10 cellular contexts compared by ENCODE assay signal in genomic region chr1:202018476-202019234, GRCh38. TPM values are rescaled to one million over a fixed set of nuclear protein-coding genes. Genes with fewer than 3 reads are reported as not detected.
A peak's percentile ranks its signal among the peaks of the same experiment; 100 is the strongest.
DNase-seq lines count a peak whose midpoint lies in the region; ATAC-seq and TF ChIP-seq lines count a peak whose summit lies in the region.
"Had no signal": no experiment of that assay in that cellular context is flagged by ENCODE, and none has a peak within 500 bp of the region (broad histone marks: within the 10 kb centered on the region; RNA-seq: fewer than 3 reads in every experiment).

No MANE protein-coding gene starts in this region.

- H2AFZ ChIP-seq in mammary epithelial cell (ENCODE audit: low read depth, low read length), result peak overlapping the region; percentile 17

- H3K4me2 ChIP-seq in mammary epithelial cell (ENCODE audit: insufficient read depth, low read depth, low read length), result peak overlapping the region; percentile 7

- in situ Hi-C loops in mammary epithelial cell (cut with MboI; ENCODE audit: low sequenced_read_pairs in 2 of 2), result no loop called here

- no peaks in the 10 kb centered on the region for H3K79me2 ChIP-seq in mammary epithelial cell (ENCODE audit: insufficient read depth, low read length)

- H3K27me3 ChIP-seq in mammary epithelial cell (ENCODE audit: insufficient read depth, low read length) (no peaks in the 10 kb centered on the region), muscle layer of duodenum (ENCODE audit: low read depth, low read length) (no peaks in the 10 kb centered on the region)
- H3K27me3 ChIP-seq: uterus had no signal

- H4K20me1 ChIP-seq in mammary epithelial cell (ENCODE audit: insufficient read depth, low read length), result no peaks in the 10 kb centered on the region

- intact Hi-C loops in mammary epithelial cell (cut with micrococcal nuclease), result no loop called here

- H3K36me3 ChIP-seq in mammary epithelial cell (ENCODE audit: insufficient read depth, low read length), result no peaks in the 10 kb centered on the region
- peaks cover 0 to 13% of the 10 kb centered on the region in 2 donors for H3K36me3 ChIP-seq in muscle layer of duodenum (ENCODE audit: control insufficient read depth in 1 of 2, insufficient read depth in 2 of 2, low read length in 2 of 2)
- H3K36me3 ChIP-seq: uterus had no signal

- peak; percentile 97 for DNase-seq in DMS153 (lab: John Stamatoyannopoulos, UW)
- peak; percentile 82 for DNase-seq in NCI-H2171 (lab: John Stamatoyannopoulos, UW)
- DNase-seq in mammary epithelial cell, result peak; percentile 84
- no peak for DNase-seq in inferior parietal cortex (ENCODE audit: extremely low spot score)
- DNase-seq in iPS-NIHi7 (ENCODE audit: extremely low spot score), result no peak
- DNase-seq: activated T-cell treated with anti-CD3 and anti-CD28 coated beads, Interleukin-2, amount 50 U/mL, for 48 hours; uterus had no signal

- dilution Hi-C loops in mammary epithelial cell (cut with HindIII; ENCODE audit: low sequenced_read_pairs), result loop anchor here (5.0 kb wide), 1 partner anchor 39 kb away; no protein-coding TSS in a partner anchor

- H3K27ac ChIP-seq in mammary epithelial cell (ENCODE audit: insufficient read depth, low read depth, low read length) (peak overlapping the region; percentile 22), muscle layer of duodenum (ENCODE audit: low read length) (peak overlapping the region; percentile 68)
- H3K27ac ChIP-seq: uterus had no signal

- peak overlapping the region; percentile 28 for H3K9ac ChIP-seq in mammary epithelial cell (ENCODE audit: insufficient read depth, low read length)

- ATAC-seq in HG03354 (IDR thresholded peaks at IDR 0.05; ENCODE audit: poor library complexity, severe bottlenecking, unreplicated experiment) (no peak), HG02981 (IDR thresholded peaks at IDR 0.05; ENCODE audit: unreplicated experiment) (no peak)

- CTCF ChIA-PET in mammary epithelial cell (lab: Charles Lee; ENCODE audit: low non-redundant PET), result no interaction called here

- H3K4me3 ChIP-seq in mammary epithelial cell (replicated peaks in 1 of 3; ENCODE audit: insufficient read depth in 1 of 3, low read depth in 2 of 3, low read length in 3 of 3), result no peak overlapping the region
- H3K4me3 ChIP-seq in muscle layer of duodenum (ENCODE audit: low read depth in 1 of 2, low read length in 2 of 2), result no peak overlapping the region
- H3K4me3 ChIP-seq: uterus had no signal

- WGBS in mammary epithelial cell (ENCODE audit: low coverage, missing lambda C conversion rate), result 53% methylated on average over 17 of the region's 18 CpGs

- no TSS peak for BruUV-seq in mammary epithelial cell (replicated peaks; lab: Mats Ljungman, UMichigan)

- no peak for TF ChIP-seq CTCF in mammary epithelial cell (conservative IDR thresholded peaks at IDR 0.05 in 1 of 2, IDR thresholded peaks at IDR 0.05 in 1 of 2; ENCODE audit: extremely low read depth in 1 of 2, insufficient read depth in 1 of 2, low read depth in 1 of 2, low read length in 2 of 2)

- H3K4me1 ChIP-seq in mammary epithelial cell (ENCODE audit: insufficient read depth, low read length) (peaks cover 44% of the 10 kb centered on the region), muscle layer of duodenum (ENCODE audit: control insufficient read depth in 1 of 2, insufficient read depth in 2 of 2, low read length in 2 of 2) (no peaks in the 10 kb centered on the region)
- H3K4me1 ChIP-seq: uterus had no signal

- H3K9me3 ChIP-seq in mammary epithelial cell (replicated peaks; ENCODE audit: insufficient read depth, low read length) (no peaks in the 10 kb centered on the region), muscle layer of duodenum (ENCODE audit: control insufficient read depth in 1 of 2, low read length in 2 of 2) (no peaks in the 10 kb centered on the region)
- H3K9me3 ChIP-seq: uterus had no signal

RNA-seq across cellular contexts. Expression of gene ELF3, which starts 8.3 kb away (rescaled TPM):
- 10 to 100 TPM in 1 of 2 donors, under 1 TPM in 1; 0.49 to 10.3 TPM for total RNA-seq in mammary epithelial cell
- 2.4 TPM for polyA plus RNA-seq in mammary epithelial cell
- 12.4 TPM for polyA minus RNA-seq in mammary epithelial cell

RNA-seq across cellular contexts. Expression of gene RNPEP, which starts 36.2 kb away (rescaled TPM):
- 10 to 100 TPM; 68.8 to 94.0 TPM for total RNA-seq in mammary epithelial cell
- polyA plus RNA-seq in mammary epithelial cell, result 71.5 TPM
- polyA minus RNA-seq in mammary epithelial cell, result 153 TPM

Comparison
In these comparisons a context has a peak if more than half of its experiments do, and no peak if none do; other contexts are left out.
1. DNase-seq: peak in DMS153 (single experiment), NCI-H2171 (single experiment) and mammary epithelial cell (single experiment); none in inferior parietal cortex (single experiment) and iPS-NIHi7 (single experiment).